11 cellular contexts compared by ENCODE assay signal in genomic region chr7:35717516-35717915, GRCh38.
"Had no signal": no experiment of that assay in that cellular context is flagged by ENCODE, and none has a peak within 500 bp of the region (broad histone marks: within the 10 kb centered on the region; RNA-seq: fewer than 3 reads in every experiment).

No MANE protein-coding gene starts in this region.

- H3K36me3 ChIP-seq: brain microvascular endothelial cell, stomach had no signal

- H3K27me3 ChIP-seq: brain microvascular endothelial cell, stomach had no signal

- H3K27ac ChIP-seq: brain microvascular endothelial cell had no signal

- H3K9me3 ChIP-seq: stomach had no signal

- ATAC-seq: activated CD8-positive, alpha-beta T cell treated with anti-CD3 and anti-CD28 coated beads, Interleukin-2, amount 10 ng/mL, durations not matched to agents 7 days and 5 days; WTC11 had no signal

- DNase-seq: activated CD4-positive, alpha-beta T cell treated with anti-CD3 and anti-CD28 coated beads for 48 hours; activated CD8-positive, alpha-beta memory T cell treated with anti-CD3 and anti-CD28 coated beads, Interleukin-2, amount 50 U/mL, for 48 hours; activated CD8-positive, alpha-beta T cell treated with anti-CD3 and anti-CD28 coated beads, Interleukin-2, amount 10 ng/mL, durations not matched to agents 7 days and 5 days; activated naive CD4-positive, alpha-beta T cell treated with anti-CD3 and anti-CD28 coated beads for 36 hours; brain microvascular endothelial cell; nephron progenitor cell; stimulated activated CD4-positive, alpha-beta T cell treated with anti-CD3 and anti-CD28 coated beads, Interleukin-15, amount 100 ng/mL, for 24 hours; stimulated activated CD4-positive, alpha-beta T cell treated with anti-CD3 and anti-CD28 coated beads, Interleukin-4, amount 100 ng/mL, for 24 hours; stomach; trophoblast cell had no signal
